In the genomic region with DNA sequence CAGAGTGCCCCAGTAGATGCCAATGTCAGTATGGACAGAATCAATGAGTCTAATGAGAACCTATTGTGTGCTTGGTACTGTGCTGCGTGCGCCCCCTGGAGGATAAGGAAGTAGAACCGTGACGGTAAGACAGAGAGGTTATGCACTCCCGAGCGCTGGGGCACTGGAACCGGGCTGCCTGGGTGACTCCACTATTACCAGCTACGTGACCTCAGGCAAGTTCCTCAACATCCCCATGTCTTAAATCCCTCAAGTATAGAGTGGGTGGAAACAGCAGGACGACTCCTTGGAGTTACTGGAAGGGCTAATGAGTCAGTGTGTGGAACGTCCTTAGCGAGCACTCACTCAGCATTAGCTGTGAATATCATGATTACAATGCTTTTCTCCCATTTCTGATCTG, we compare ENCODE assay signal across 9 cellular contexts. TPM values are rescaled to one million over a fixed set of nuclear protein-coding genes. Genes with fewer than 3 reads are reported as not detected.
DNase-seq lines count a peak whose midpoint lies in the region; ATAC-seq, FAIRE-seq and TF ChIP-seq lines count a peak whose summit lies in the region.
"Had no signal": no experiment of that assay in that cellular context is flagged by ENCODE, and none has a peak within 500 bp of the region (broad histone marks: within the 10 kb centered on the region; RNA-seq: fewer than 3 reads in every experiment).

No MANE protein-coding gene starts in this region.

- H3K27ac ChIP-seq in Peyer's patch (no peak overlapping the region), right cardiac atrium (ENCODE audit: low read length) (no peak overlapping the region)
- H3K27ac ChIP-seq: tibial artery had no signal

- peak in 1 of 2 donors; percentile 58 for ATAC-seq in right cardiac atrium

- H3K4me1 Mint-ChIP-seq in HFFc6 (ENCODE audit: low read depth) = no peaks in the 10 kb centered on the region

- 19% methylated on average over 11 of the region's 11 CpGs for WGBS in right cardiac atrium

- H3K27me3 Mint-ChIP-seq in HFFc6 (ENCODE audit: insufficient read depth) = peaks cover 16% of the 10 kb centered on the region

- H3K4me3 ChIP-seq in Peyer's patch = no peak overlapping the region
- H3K4me3 ChIP-seq in right cardiac atrium (ENCODE audit: low read length) = no peak overlapping the region
- H3K4me3 ChIP-seq: tibial artery had no signal

- H3K27me3 ChIP-seq in Peyer's patch (no peaks in the 10 kb centered on the region), right cardiac atrium (ENCODE audit: control insufficient read depth, insufficient read depth) (no peaks in the 10 kb centered on the region)

- no peak overlapping the region for H3K27ac Mint-ChIP-seq in HFFc6

- H3K4me1 ChIP-seq in Peyer's patch = no peaks in the 10 kb centered on the region
- no peaks in the 10 kb centered on the region for H3K4me1 ChIP-seq in right cardiac atrium (ENCODE audit: control insufficient read depth, insufficient read depth, low read length)
- H3K4me1 ChIP-seq: tibial artery had no signal

- TF ChIP-seq POLR2A in Peyer's patch (IDR thresholded peaks at IDR 0.05) = no peak

- H3K9me3 Mint-ChIP-seq in HFFc6 = no peaks in the 10 kb centered on the region

- intact Hi-C loops in right cardiac atrium (cut with DNase I) = no loop called here

- FAIRE-seq in frontal cortex (lab: Jason Lieb, UNC) = no peak

- no peak overlapping the region for H3K4me3 Mint-ChIP-seq in HFFc6

- DNase-seq in GM03348 (ENCODE audit: low spot score) = peak; percentile 14
- DNase-seq in HFFc6 = no peak
- DNase-seq in Peyer's patch = peak; percentile 55 to 82 (median 61)
- peak; percentile 76 to 78 for DNase-seq in activated T-cell treated with anti-CD3 and anti-CD28 coated beads, Interleukin-2, amount 50 U/mL, for 48 hours
- DNase-seq in right cardiac atrium = peak in 2 of 3 donors; percentile 31 to 73
- peak; percentile 54 for DNase-seq in stimulated activated CD4-positive, alpha-beta T cell treated with anti-CD3 and anti-CD28 coated beads, Interleukin-4, amount 100 ng/mL, for 1 hour
- DNase-seq in GM19240 (ENCODE audit: insufficient read length, low spot score) = no peak
- no peak for DNase-seq in frontal cortex (ENCODE audit: low spot score in 2 of 2)

- H3K9me3 ChIP-seq in Peyer's patch = no peaks in the 10 kb centered on the region
- H3K9me3 ChIP-seq in right cardiac atrium (ENCODE audit: control insufficient read depth, low read length) = no peaks in the 10 kb centered on the region
- H3K9me3 ChIP-seq: tibial artery had no signal

- no peaks in the 10 kb centered on the region for H3K36me3 ChIP-seq in Peyer's patch
- H3K36me3 ChIP-seq: tibial artery had no signal

- H3K36me3 Mint-ChIP-seq in HFFc6 (ENCODE audit: low read depth) = no peaks in the 10 kb centered on the region

- TF ChIP-seq CTCF in HFFc6 (IDR thresholded peaks at IDR 0.05) (peak; percentile 78), Peyer's patch (IDR thresholded peaks at IDR 0.05) (peak in 4 of 6 experiments; percentile 28 to 44 (median 41))

RNA-seq across cellular contexts. Expression of a gene that starts 16.2 kb away (rescaled TPM):
- total RNA-seq in HFFc6 (2021; fragmentation: NEBNext Ultra II Directional; extraction: Animal tissue kit (Norgen Biotek cat#: 25700)) = not detected
- total RNA-seq in Peyer's patch = not detected
- not detected for total RNA-seq in right cardiac atrium
- not detected for polyA plus RNA-seq in right cardiac atrium
- total RNA-seq in frontal cortex = not detected

RNA-seq across cellular contexts. Expression of a gene that starts 34.5 kb away (rescaled TPM):
- not detected for total RNA-seq in HFFc6 (2021; fragmentation: NEBNext Ultra II Directional; extraction: Animal tissue kit (Norgen Biotek cat#: 25700))
- total RNA-seq in Peyer's patch (1 to 10 TPM in 3 of 4 donors, not detected in 1; 2.4 to 5.8 (median 3.1) TPM), right cardiac atrium (under 1 TPM in 1 of 4 donors, not detected in 3; 0.08 TPM), frontal cortex (not detected)
- 0.02 TPM for polyA plus RNA-seq in right cardiac atrium

RNA-seq across cellular contexts. Expression of a gene that starts 53.3 kb away (rescaled TPM):
- total RNA-seq in HFFc6 (2021; fragmentation: NEBNext Ultra II Directional; extraction: Animal tissue kit (Norgen Biotek cat#: 25700)) = 1 to 10 TPM; 1.1 to 2.0 (median 1.6) TPM
- total RNA-seq in Peyer's patch (10 to 100 TPM in 2 of 4 donors, 1 to 10 TPM in 2; 4.4 to 14.9 (median 10.1) TPM), right cardiac atrium (1 to 10 TPM; 2.3 to 4.0 (median 3.2) TPM), frontal cortex (6.5 TPM)
- 1.7 TPM for polyA plus RNA-seq in right cardiac atrium

Comparison
In these comparisons a context has a peak if more than half of its experiments do, and no peak if none do; other contexts are left out.
1. DNase-seq: peak in GM03348 (single experiment), Peyer's patch (3 of 3), activated T-cell treated with anti-CD3 and anti-CD28 coated beads, Interleukin-2, amount 50 U/mL, for 48 hours (2 of 2), right cardiac atrium (2 of 3) and stimulated activated CD4-positive, alpha-beta T cell treated with anti-CD3 and anti-CD28 coated beads, Interleukin-4, amount 100 ng/mL, for 1 hour (single experiment); none in HFFc6 (single experiment), GM19240 (single experiment) and frontal cortex (0 of 2).